ENCODE assay signal across 11 cellular contexts in genomic region chr1:186330758-186331157, GRCh38. TPM values are rescaled to one million over a fixed set of nuclear protein-coding genes. Genes with fewer than 3 reads are reported as not detected.
DNase-seq lines count a peak whose midpoint lies in the region; ATAC-seq, FAIRE-seq and TF ChIP-seq lines count a peak whose summit lies in the region.
"Had no signal": no experiment of that assay in that cellular context is flagged by ENCODE, and none has a peak within 500 bp of the region (broad histone marks: within the 10 kb centered on the region; RNA-seq: fewer than 3 reads in every experiment).

No MANE protein-coding gene starts in this region.

- no peak overlapping the region for H2AFZ ChIP-seq in keratinocyte (ENCODE audit: control insufficient read depth, low read length)

- no peak for TF ChIP-seq POLR2A in adrenal gland (IDR thresholded peaks at IDR 0.05)

- DNase-seq in BJ (ENCODE audit: low read depth) (no peak), HEK293T (ENCODE audit: extremely low spot score) (peak; percentile 14), adrenal gland (no peak), keratinocyte (ENCODE audit: low read depth, low spot score) (no peak), UCSD-AML1 (lab: John Stamatoyannopoulos, UW; ENCODE audit: unreplicated experiment) (no peak), retina (no peak)
- DNase-seq: EL; NCI-H2171; stimulated activated naive CD4-positive, alpha-beta T cell treated with Interleukin-2 at 50 U/mL for 16 hours had no signal

- POLR2A ChIA-PET in BJ (lab: Charles Lee) (no interaction called here), HEK293T (lab: Yijun Ruan, JAX) (interaction anchor here (2.2 kb wide), 1 partner anchor 44 kb away, joined by 5 read pairs; the partner anchor contains the start of gene TPR)

- H3K27ac ChIP-seq in adrenal gland, result no peak overlapping the region
- H3K27ac ChIP-seq in keratinocyte (ENCODE audit: control insufficient read depth, insufficient read depth, low read length), result no peak overlapping the region

- FAIRE-seq in keratinocyte (lab: Jason Lieb, UNC), result no peak

- CTCF ChIA-PET in BJ (lab: Yijun Ruan, JAX), result interaction anchor here (1.1 to 3.0 kb wide), 5 partner anchors 8 to 29 kb away, joined by 5 to 15 read pairs (median 13); no protein-coding TSS in a partner anchor
- CTCF ChIA-PET in HEK293T (lab: Yijun Ruan, JAX), result interaction anchor here (1.0 kb wide), 1 partner anchor 11 kb away, joined by 6 read pairs; no protein-coding TSS in a partner anchor

- no peaks in the 10 kb centered on the region for H3K79me2 ChIP-seq in keratinocyte (ENCODE audit: control insufficient read depth, insufficient read depth, low read length)

- H4K20me1 ChIP-seq in keratinocyte (ENCODE audit: control insufficient read depth, extremely low read depth, insufficient read depth, low read length), result no peaks in the 10 kb centered on the region

- no peaks in the 10 kb centered on the region for H3K9me1 ChIP-seq in keratinocyte (ENCODE audit: control insufficient read depth, extremely low read depth, insufficient read depth, low read length)

- ATAC-seq in GM21723 (IDR thresholded peaks at IDR 0.05; ENCODE audit: unreplicated experiment) (no peak), HG03565 (IDR thresholded peaks at IDR 0.05; ENCODE audit: unreplicated experiment) (no peak)

- WGBS in adrenal gland, 4 donors, result 97 to 100% (median 100%) methylated on average over 1 of the region's 1 CpG

- dilution Hi-C loops in keratinocyte (cut with MboI; ENCODE audit: extremely low pct_ligation_motif_present, low sequenced_read_pairs), result no loop called here

- H3K4me1 ChIP-seq in adrenal gland (replicated peaks in 1 of 2) (no peaks in the 10 kb centered on the region), keratinocyte (ENCODE audit: control insufficient read depth, extremely low read depth, insufficient read depth, low read length) (no peaks in the 10 kb centered on the region)

- no peak overlapping the region for H3K4me3 ChIP-seq in BJ (ENCODE audit: low read depth, low read length)
- no peak overlapping the region for H3K4me3 ChIP-seq in adrenal gland
- H3K4me3 ChIP-seq in keratinocyte (ENCODE audit: control insufficient read depth in 2 of 3, extremely low read depth in 1 of 3, insufficient read depth in 2 of 3, low read depth in 1 of 3, low read length in 3 of 3), result no peak overlapping the region

- intact Hi-C loops in adrenal gland (cut with DNase I), result no loop called here

- TF ChIP-seq CTCF in BJ (IDR thresholded peaks at IDR 0.05; ENCODE audit: insufficient read depth, low read depth, low read length) (peak; percentile 45), adrenal gland (IDR thresholded peaks at IDR 0.05) (peak in 4 of 6 experiments; percentile 4 to 31 (median 12)), keratinocyte (optimal IDR thresholded peaks at IDR 0.05 in 1 of 3, IDR thresholded peaks at IDR 0.05 in 1 of 3, conservative IDR thresholded peaks at IDR 0.05 in 1 of 3; ENCODE audit: extremely low read depth in 1 of 3, insufficient read depth in 2 of 3, low read length in 3 of 3) (peak in 2 of 3 experiments; percentile 35 to 37)

- H3K27me3 ChIP-seq in BJ (ENCODE audit: control insufficient read depth, insufficient read depth, low read length) (no peaks in the 10 kb centered on the region), adrenal gland (no peaks in the 10 kb centered on the region), keratinocyte (ENCODE audit: control insufficient read depth, extremely low read depth, insufficient read depth, low read length) (no peaks in the 10 kb centered on the region)

- no peak overlapping the region for H3K4me2 ChIP-seq in keratinocyte (ENCODE audit: control insufficient read depth, extremely low read depth, insufficient read depth, low read depth, low read length)

- H3K36me3 ChIP-seq in BJ (ENCODE audit: control insufficient read depth, insufficient read depth, low read length), result peaks cover 10% of the 10 kb centered on the region
- H3K36me3 ChIP-seq in adrenal gland (replicated peaks in 1 of 2), result peaks cover 0 to 90% of the 10 kb centered on the region in 2 donors
- peaks cover 8 to 20% of the 10 kb centered on the region in 2 experiments for H3K36me3 ChIP-seq in keratinocyte (ENCODE audit: control insufficient read depth in 2 of 2, extremely low read depth in 1 of 2, insufficient read depth in 2 of 2, low read length in 2 of 2)

- H3K9ac ChIP-seq in keratinocyte (ENCODE audit: control insufficient read depth, extremely low read depth, insufficient read depth, low read length), result no peak overlapping the region

- no peaks in the 10 kb centered on the region for H3K9me3 ChIP-seq in adrenal gland (replicated peaks in 1 of 3)
- H3K9me3 ChIP-seq in keratinocyte (ENCODE audit: control insufficient read depth, low read depth, low read length), result no peaks in the 10 kb centered on the region

TF ChIP-seq in HEK293T, 16 proteins besides CTCF, POLR2A, EP300 and RAD21:
- TF ChIP-seq LEF1 (IDR thresholded peaks at IDR 0.05; ENCODE audit: borderline replicate concordance) (no peak), HDGF (IDR thresholded peaks at IDR 0.05; ENCODE audit: borderline replicate concordance) (no peak), ZNF384 (IDR thresholded peaks at IDR 0.05) (no peak), CTBP1 (IDR thresholded peaks at IDR 0.05; ENCODE audit: borderline replicate concordance) (no peak), FOXM1 (IDR thresholded peaks at IDR 0.05; ENCODE audit: borderline replicate concordance) (no peak), BHLHE40 (IDR thresholded peaks at IDR 0.05; ENCODE audit: borderline replicate concordance) (no peak), SUZ12 (IDR thresholded peaks at IDR 0.05) (no peak), ELF4 (IDR thresholded peaks at IDR 0.05) (no peak), TARDBP (IDR thresholded peaks at IDR 0.05) (no peak), L3MBTL2 (conservative IDR thresholded peaks at IDR 0.05) (no peak), PKNOX1 (IDR thresholded peaks at IDR 0.05) (no peak), FOXK2 (IDR thresholded peaks at IDR 0.05) (no peak), NFRKB (IDR thresholded peaks at IDR 0.05) (no peak), SP1 (IDR thresholded peaks at IDR 0.05) (no peak)
TF ChIP-seq in HEK293T: peak in this region for 0.

RNA-seq across cellular contexts. Expression of gene PRG4, which starts 34.7 kb away (rescaled TPM):
- polyA plus RNA-seq in BJ (2011; rRNA removed), result 0.01 TPM in 2 replicates
- not detected in 2 replicates for polyA minus RNA-seq in BJ (2011; rRNA and poly(A)+ RNA removed)
- total RNA-seq in adrenal gland, result under 1 TPM in 7 of 8 donors, not detected in 1; 0.09 to 0.95 (median 0.19) TPM
- polyA plus RNA-seq in adrenal gland, result 1 to 10 TPM in 2 of 3 donors, under 1 TPM in 1; 0.72 to 2.6 (median 1.4) TPM
- polyA plus RNA-seq in keratinocyte, result 0.04 to 0.05 TPM in 2 of 3 replicates, not detected in the other
- not detected for polyA plus RNA-seq in keratinocyte (2011; ENCODE audit: low read depth)
- polyA plus RNA-seq in keratinocyte (2011; cell fraction: cytosol; rRNA removed), result not detected in 2 replicates
- not detected in 2 replicates for polyA plus RNA-seq in keratinocyte (2011; cell fraction: nucleus; rRNA removed)
- 0.08 TPM in 1 of 2 replicates, not detected in the other for polyA plus RNA-seq in keratinocyte (2012; ENCODE audit: low replicate concordance)
- polyA minus RNA-seq in keratinocyte, result not detected in 3 replicates
- not detected for polyA minus RNA-seq in keratinocyte (2011; cell fraction: cytosol; rRNA and poly(A)+ RNA removed)
- polyA minus RNA-seq in keratinocyte (2011; cell fraction: nucleus; rRNA and poly(A)+ RNA removed), result not detected in 2 replicates

RNA-seq across cellular contexts. Expression of gene TPR, which starts 44.3 kb away (rescaled TPM):
- 48.6 and 55.3 TPM in 2 replicates for polyA plus RNA-seq in BJ (2011; rRNA removed)
- 68.7 and 69.3 TPM in 2 replicates for polyA minus RNA-seq in BJ (2011; rRNA and poly(A)+ RNA removed)
- 10 to 100 TPM; 43.4 to 77.2 (median 65.4) TPM for total RNA-seq in adrenal gland
- 10 to 100 TPM; 24.2 to 43.9 (median 36.8) TPM for polyA plus RNA-seq in adrenal gland
- 41.4 to 50.9 TPM (median 46.8 TPM) in 3 replicates for polyA plus RNA-seq in keratinocyte
- 81.0 TPM for polyA plus RNA-seq in keratinocyte (2011; ENCODE audit: low read depth)
- polyA plus RNA-seq in keratinocyte (2011; cell fraction: cytosol; rRNA removed), result 17.2 and 28.2 TPM in 2 replicates
- polyA plus RNA-seq in keratinocyte (2011; cell fraction: nucleus; rRNA removed), result 113 and 135 TPM in 2 replicates
- 22.0 and 30.8 TPM in 2 replicates for polyA plus RNA-seq in keratinocyte (2012; ENCODE audit: low replicate concordance)
- 59.4 to 97.8 TPM (median 68.6 TPM) in 3 replicates for polyA minus RNA-seq in keratinocyte
- 35.9 TPM for polyA minus RNA-seq in keratinocyte (2011; cell fraction: cytosol; rRNA and poly(A)+ RNA removed)
- polyA minus RNA-seq in keratinocyte (2011; cell fraction: nucleus; rRNA and poly(A)+ RNA removed), result 54.0 and 101 TPM in 2 replicates

RNA-seq across cellular contexts. Expression of gene ODR4, which starts 44.9 kb away (rescaled TPM):
- polyA plus RNA-seq in BJ (2011; rRNA removed) (6.2 and 11.2 TPM in 2 replicates), adrenal gland (10 to 100 TPM; 22.6 to 46.3 (median 32.4) TPM), keratinocyte (10.7 to 20.0 TPM (median 15.0 TPM) in 3 replicates)
- 3.1 and 4.2 TPM in 2 replicates for polyA minus RNA-seq in BJ (2011; rRNA and poly(A)+ RNA removed)
- total RNA-seq in adrenal gland, result 10 to 100 TPM; 15.6 to 31.3 (median 22.1) TPM
- 17.7 TPM for polyA plus RNA-seq in keratinocyte (2011; ENCODE audit: low read depth)
- 5.6 and 12.1 TPM in 2 replicates for polyA plus RNA-seq in keratinocyte (2011; cell fraction: cytosol; rRNA removed)
- 23.1 and 36.6 TPM in 2 replicates for polyA plus RNA-seq in keratinocyte (2011; cell fraction: nucleus; rRNA removed)
- polyA plus RNA-seq in keratinocyte (2012; ENCODE audit: low replicate concordance), result 9.9 and 12.4 TPM in 2 replicates
- polyA minus RNA-seq in keratinocyte, result 0.69 to 13.3 TPM (median 6.3 TPM) in 3 replicates
- polyA minus RNA-seq in keratinocyte (2011; cell fraction: cytosol; rRNA and poly(A)+ RNA removed), result 6.5 TPM
- 13.9 and 20.9 TPM in 2 replicates for polyA minus RNA-seq in keratinocyte (2011; cell fraction: nucleus; rRNA and poly(A)+ RNA removed)
